1 cellular context compared by ENCODE assay signal in the genomic region with DNA sequence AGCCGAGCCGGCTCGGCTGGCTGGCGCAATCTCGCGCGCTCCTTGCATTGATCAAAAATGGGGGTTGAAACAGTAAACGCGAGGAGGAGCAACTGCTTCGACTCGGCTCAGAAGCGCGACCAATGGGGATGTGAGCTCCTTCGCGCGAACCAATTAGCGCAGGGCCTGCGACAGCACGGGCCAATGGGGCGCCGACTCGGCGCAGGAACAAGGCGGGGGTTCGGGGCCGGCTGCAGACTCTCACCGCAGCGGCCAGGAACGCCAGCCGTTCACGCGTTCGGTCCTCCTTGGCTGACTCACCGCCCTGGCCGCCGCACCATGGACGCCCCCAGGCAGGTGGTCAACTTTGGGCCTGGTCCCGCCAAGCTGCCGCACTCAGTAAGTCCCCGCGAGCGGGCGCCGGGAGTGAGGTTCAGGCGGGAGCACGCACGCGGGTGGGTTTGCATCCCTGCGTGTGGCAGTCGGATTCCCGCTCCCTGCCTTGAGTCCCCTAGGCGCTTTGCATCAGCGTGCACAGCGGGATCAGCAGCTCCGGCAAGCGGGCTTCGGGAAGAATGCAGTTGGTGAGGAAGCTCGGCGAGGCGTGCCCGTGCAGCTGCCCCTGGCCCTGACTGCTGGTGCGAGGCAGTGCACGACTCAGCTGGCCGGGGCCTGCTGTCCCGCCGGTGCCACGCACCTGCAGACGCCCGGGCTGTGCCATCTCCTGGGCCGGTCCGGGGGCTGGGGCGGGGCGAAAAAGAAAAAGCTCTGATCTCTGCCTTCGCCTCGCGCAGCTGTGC.
TF ChIP-seq lines count a peak whose summit lies in the region.

A gene (plus strand): TSS at position 233 of the 779 bp plus-strand sequence. CDS start 86 bp downstream, at position 319.

TF ChIP-seq in HepG2, 621 proteins besides CTCF, POLR2A, EP300 and RAD21 (continued from another document and continues in another):
- TF ChIP-seq, protein P1, sequence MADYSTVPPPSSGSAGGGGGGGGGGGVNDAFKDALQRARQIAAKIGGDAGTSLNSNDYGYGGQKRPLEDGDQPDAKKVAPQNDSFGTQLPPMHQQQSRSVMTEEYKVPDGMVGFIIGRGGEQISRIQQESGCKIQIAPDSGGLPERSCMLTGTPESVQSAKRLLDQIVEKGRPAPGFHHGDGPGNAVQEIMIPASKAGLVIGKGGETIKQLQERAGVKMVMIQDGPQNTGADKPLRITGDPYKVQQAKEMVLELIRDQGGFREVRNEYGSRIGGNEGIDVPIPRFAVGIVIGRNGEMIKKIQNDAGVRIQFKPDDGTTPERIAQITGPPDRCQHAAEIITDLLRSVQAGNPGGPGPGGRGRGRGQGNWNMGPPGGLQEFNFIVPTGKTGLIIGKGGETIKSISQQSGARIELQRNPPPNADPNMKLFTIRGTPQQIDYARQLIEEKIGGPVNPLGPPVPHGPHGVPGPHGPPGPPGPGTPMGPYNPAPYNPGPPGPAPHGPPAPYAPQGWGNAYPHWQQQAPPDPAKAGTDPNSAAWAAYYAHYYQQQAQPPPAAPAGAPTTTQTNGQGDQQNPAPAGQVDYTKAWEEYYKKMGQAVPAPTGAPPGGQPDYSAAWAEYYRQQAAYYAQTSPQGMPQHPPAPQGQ (CRISPR knock-in tag; IDR thresholded peaks at IDR 0.05; ENCODE audit: borderline replicate concordance): no peak
- TF ChIP-seq SP140L (CRISPR knock-in tag; IDR thresholded peaks at IDR 0.05; ENCODE audit: borderline replicate concordance) (0 out of 2 replicates have a peak, but pooled peaks have one; percentile 52), SRF (IDR thresholded peaks at IDR 0.05; ENCODE audit: low read depth, low read length) (no peak), ZNF12 (CRISPR knock-in tag; IDR thresholded peaks at IDR 0.05) (peak; percentile 60), ZNF670 (CRISPR knock-in tag; IDR thresholded peaks at IDR 0.05; ENCODE audit: borderline replicate concordance) (no peak; the same call in 1 of the 2 replicates), SETDB1 (CRISPR knock-in tag; IDR thresholded peaks at IDR 0.05; ENCODE audit: borderline replicate concordance) (no peak), ZNF615 (CRISPR knock-in tag; IDR thresholded peaks at IDR 0.05; ENCODE audit: borderline replicate concordance) (no peak), ZBTB21 (CRISPR knock-in tag; IDR thresholded peaks at IDR 0.05) (no peak), ZSCAN12 (CRISPR knock-in tag; IDR thresholded peaks at IDR 0.05) (peak; percentile 56; the same call in 1 of the 2 replicates), FOXA1 (IDR thresholded peaks at IDR 0.05) (no peak), FOXA1 (CRISPR knock-in tag; IDR thresholded peaks at IDR 0.05) (peak; percentile 38; the same call in 1 of the 2 replicates), ZNF354B (CRISPR knock-in tag; IDR thresholded peaks at IDR 0.05) (no peak), GPN1 (CRISPR knock-in tag; IDR thresholded peaks at IDR 0.05; ENCODE audit: borderline replicate concordance) (peak; percentile 84), THAP11 (CRISPR knock-in tag; IDR thresholded peaks at IDR 0.05) (peak; percentile 65), SPEN (CRISPR knock-in tag; IDR thresholded peaks at IDR 0.05; ENCODE audit: low read depth) (no peak; the same call in 1 of the 2 replicates), MXD4 (CRISPR knock-in tag; IDR thresholded peaks at IDR 0.05) (peak; percentile 52; the same call in 1 of the 2 replicates), AGO1 (IDR thresholded peaks at IDR 0.05; ENCODE audit: low read depth, low read length, poor library complexity, severe bottlenecking) (peak; percentile 31), ZNF337 (CRISPR knock-in tag; IDR thresholded peaks at IDR 0.05; ENCODE audit: borderline replicate concordance, low read depth) (no peak), ATF1 (CRISPR knock-in tag; IDR thresholded peaks at IDR 0.05) (no peak), NR3C1 (CRISPR knock-in tag; IDR thresholded peaks at IDR 0.05) (no peak), KMT2A (CRISPR knock-in tag; IDR thresholded peaks at IDR 0.05) (peak; percentile 67; the same call in 1 of the 2 replicates), XBP1 (CRISPR knock-in tag; IDR thresholded peaks at IDR 0.05) (no peak), POLR2AphosphoS5 (IDR thresholded peaks at IDR 0.05; ENCODE audit: low read depth, low read length) (peak; percentile 84), ZNF879 (CRISPR knock-in tag; IDR thresholded peaks at IDR 0.05) (no peak), ZNF7 (CRISPR knock-in tag; IDR thresholded peaks at IDR 0.05) (no peak), NFE2L1 (CRISPR knock-in tag; IDR thresholded peaks at IDR 0.05; ENCODE audit: borderline replicate concordance) (no peak), TEAD2 (CRISPR knock-in tag; IDR thresholded peaks at IDR 0.05) (no peak), MLLT10 (CRISPR knock-in tag; IDR thresholded peaks at IDR 0.05) (no peak; the same call in 1 of the 2 replicates)
- TF ChIP-seq, protein P2, sequence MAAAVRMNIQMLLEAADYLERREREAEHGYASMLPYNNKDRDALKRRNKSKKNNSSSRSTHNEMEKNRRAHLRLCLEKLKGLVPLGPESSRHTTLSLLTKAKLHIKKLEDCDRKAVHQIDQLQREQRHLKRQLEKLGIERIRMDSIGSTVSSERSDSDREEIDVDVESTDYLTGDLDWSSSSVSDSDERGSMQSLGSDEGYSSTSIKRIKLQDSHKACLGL (CRISPR knock-in tag; IDR thresholded peaks at IDR 0.05): peak; percentile 57; the same call in 1 of the 2 replicates
- TF ChIP-seq, protein P3, sequence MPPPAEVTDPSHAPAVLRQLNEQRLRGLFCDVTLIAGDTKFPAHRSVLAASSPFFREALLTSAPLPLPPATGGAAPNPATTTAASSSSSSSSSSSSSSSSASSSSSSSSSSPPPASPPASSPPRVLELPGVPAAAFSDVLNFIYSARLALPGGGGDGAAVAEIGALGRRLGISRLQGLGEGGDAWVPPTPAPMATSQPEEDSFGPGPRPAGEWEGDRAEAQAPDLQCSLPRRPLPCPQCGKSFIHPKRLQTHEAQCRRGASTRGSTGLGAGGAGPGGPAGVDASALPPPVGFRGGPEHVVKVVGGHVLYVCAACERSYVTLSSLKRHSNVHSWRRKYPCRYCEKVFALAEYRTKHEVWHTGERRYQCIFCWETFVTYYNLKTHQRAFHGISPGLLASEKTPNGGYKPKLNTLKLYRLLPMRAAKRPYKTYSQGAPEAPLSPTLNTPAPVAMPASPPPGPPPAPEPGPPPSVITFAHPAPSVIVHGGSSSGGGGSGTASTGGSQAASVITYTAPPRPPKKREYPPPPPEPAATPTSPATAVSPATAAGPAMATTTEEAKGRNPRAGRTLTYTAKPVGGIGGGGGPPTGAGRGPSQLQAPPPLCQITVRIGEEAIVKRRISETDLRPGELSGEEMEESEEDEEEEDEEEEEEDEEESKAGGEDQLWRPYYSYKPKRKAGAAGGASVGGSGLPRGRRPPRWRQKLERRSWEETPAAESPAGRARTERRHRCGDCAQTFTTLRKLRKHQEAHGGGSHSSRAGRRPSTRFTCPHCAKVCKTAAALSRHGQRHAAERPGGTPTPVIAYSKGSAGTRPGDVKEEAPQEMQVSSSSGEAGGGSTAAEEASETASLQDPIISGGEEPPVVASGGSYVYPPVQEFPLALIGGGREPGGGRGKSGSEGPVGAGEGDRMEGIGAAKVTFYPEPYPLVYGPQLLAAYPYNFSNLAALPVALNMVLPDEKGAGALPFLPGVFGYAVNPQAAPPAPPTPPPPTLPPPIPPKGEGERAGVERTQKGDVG (CRISPR knock-in tag; IDR thresholded peaks at IDR 0.05; ENCODE audit: borderline replicate concordance): peak; percentile 64; the same call in 1 of the 2 replicates
- TF ChIP-seq, protein P4, sequence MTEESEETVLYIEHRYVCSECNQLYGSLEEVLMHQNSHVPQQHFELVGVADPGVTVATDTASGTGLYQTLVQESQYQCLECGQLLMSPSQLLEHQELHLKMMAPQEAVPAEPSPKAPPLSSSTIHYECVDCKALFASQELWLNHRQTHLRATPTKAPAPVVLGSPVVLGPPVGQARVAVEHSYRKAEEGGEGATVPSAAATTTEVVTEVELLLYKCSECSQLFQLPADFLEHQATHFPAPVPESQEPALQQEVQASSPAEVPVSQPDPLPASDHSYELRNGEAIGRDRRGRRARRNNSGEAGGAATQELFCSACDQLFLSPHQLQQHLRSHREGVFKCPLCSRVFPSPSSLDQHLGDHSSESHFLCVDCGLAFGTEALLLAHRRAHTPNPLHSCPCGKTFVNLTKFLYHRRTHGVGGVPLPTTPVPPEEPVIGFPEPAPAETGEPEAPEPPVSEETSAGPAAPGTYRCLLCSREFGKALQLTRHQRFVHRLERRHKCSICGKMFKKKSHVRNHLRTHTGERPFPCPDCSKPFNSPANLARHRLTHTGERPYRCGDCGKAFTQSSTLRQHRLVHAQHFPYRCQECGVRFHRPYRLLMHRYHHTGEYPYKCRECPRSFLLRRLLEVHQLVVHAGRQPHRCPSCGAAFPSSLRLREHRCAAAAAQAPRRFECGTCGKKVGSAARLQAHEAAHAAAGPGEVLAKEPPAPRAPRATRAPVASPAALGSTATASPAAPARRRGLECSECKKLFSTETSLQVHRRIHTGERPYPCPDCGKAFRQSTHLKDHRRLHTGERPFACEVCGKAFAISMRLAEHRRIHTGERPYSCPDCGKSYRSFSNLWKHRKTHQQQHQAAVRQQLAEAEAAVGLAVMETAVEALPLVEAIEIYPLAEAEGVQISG (CRISPR knock-in tag; IDR thresholded peaks at IDR 0.05): peak; percentile 70; the same call in 1 of the 2 replicates
- TF ChIP-seq, protein P5, sequence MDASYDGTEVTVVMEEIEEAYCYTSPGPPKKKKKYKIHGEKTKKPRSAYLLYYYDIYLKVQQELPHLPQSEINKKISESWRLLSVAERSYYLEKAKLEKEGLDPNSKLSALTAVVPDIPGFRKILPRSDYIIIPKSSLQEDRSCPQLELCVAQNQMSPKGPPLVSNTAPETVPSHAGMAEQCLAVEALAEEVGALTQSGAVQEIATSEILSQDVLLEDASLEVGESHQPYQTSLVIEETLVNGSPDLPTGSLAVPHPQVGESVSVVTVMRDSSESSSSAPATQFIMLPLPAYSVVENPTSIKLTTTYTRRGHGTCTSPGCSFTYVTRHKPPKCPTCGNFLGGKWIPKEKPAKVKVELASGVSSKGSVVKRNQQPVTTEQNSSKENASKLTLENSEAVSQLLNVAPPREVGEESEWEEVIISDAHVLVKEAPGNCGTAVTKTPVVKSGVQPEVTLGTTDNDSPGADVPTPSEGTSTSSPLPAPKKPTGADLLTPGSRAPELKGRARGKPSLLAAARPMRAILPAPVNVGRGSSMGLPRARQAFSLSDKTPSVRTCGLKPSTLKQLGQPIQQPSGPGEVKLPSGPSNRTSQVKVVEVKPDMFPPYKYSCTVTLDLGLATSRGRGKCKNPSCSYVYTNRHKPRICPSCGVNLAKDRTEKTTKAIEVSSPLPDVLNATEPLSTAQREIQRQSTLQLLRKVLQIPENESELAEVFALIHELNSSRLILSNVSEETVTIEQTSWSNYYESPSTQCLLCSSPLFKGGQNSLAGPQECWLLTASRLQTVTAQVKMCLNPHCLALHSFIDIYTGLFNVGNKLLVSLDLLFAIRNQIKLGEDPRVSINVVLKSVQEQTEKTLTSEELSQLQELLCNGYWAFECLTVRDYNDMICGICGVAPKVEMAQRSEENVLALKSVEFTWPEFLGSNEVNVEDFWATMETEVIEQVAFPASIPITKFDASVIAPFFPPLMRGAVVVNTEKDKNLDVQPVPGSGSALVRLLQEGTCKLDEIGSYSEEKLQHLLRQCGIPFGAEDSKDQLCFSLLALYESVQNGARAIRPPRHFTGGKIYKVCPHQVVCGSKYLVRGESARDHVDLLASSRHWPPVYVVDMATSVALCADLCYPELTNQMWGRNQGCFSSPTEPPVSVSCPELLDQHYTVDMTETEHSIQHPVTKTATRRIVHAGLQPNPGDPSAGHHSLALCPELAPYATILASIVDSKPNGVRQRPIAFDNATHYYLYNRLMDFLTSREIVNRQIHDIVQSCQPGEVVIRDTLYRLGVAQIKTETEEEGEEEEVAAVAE (CRISPR knock-in tag; IDR thresholded peaks at IDR 0.05; ENCODE audit: borderline replicate concordance): no peak; the same call in 1 of the 2 replicates
- TF ChIP-seq, protein P6, sequence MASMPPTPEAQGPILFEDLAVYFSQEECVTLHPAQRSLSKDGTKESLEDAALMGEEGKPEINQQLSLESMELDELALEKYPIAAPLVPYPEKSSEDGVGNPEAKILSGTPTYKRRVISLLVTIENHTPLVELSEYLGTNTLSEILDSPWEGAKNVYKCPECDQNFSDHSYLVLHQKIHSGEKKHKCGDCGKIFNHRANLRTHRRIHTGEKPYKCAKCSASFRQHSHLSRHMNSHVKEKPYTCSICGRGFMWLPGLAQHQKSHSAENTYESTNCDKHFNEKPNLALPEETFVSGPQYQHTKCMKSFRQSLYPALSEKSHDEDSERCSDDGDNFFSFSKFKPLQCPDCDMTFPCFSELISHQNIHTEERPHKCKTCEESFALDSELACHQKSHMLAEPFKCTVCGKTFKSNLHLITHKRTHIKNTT (CRISPR knock-in tag; IDR thresholded peaks at IDR 0.05): no peak
- TF ChIP-seq, protein P7, sequence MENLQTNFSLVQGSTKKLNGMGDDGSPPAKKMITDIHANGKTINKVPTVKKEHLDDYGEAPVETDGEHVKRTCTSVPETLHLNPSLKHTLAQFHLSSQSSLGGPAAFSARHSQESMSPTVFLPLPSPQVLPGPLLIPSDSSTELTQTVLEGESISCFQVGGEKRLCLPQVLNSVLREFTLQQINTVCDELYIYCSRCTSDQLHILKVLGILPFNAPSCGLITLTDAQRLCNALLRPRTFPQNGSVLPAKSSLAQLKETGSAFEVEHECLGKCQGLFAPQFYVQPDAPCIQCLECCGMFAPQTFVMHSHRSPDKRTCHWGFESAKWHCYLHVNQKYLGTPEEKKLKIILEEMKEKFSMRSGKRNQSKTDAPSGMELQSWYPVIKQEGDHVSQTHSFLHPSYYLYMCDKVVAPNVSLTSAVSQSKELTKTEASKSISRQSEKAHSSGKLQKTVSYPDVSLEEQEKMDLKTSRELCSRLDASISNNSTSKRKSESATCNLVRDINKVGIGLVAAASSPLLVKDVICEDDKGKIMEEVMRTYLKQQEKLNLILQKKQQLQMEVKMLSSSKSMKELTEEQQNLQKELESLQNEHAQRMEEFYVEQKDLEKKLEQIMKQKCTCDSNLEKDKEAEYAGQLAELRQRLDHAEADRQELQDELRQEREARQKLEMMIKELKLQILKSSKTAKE (CRISPR knock-in tag; IDR thresholded peaks at IDR 0.05; ENCODE audit: borderline replicate concordance): no peak
- TF ChIP-seq, protein P8, sequence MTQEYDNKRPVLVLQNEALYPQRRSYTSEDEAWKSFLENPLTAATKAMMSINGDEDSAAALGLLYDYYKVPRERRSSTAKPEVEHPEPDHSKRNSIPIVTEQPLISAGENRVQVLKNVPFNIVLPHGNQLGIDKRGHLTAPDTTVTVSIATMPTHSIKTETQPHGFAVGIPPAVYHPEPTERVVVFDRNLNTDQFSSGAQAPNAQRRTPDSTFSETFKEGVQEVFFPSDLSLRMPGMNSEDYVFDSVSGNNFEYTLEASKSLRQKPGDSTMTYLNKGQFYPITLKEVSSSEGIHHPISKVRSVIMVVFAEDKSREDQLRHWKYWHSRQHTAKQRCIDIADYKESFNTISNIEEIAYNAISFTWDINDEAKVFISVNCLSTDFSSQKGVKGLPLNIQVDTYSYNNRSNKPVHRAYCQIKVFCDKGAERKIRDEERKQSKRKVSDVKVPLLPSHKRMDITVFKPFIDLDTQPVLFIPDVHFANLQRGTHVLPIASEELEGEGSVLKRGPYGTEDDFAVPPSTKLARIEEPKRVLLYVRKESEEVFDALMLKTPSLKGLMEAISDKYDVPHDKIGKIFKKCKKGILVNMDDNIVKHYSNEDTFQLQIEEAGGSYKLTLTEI (CRISPR knock-in tag; conservative IDR thresholded peaks at IDR 0.05): no peak
- TF ChIP-seq, protein P9, sequence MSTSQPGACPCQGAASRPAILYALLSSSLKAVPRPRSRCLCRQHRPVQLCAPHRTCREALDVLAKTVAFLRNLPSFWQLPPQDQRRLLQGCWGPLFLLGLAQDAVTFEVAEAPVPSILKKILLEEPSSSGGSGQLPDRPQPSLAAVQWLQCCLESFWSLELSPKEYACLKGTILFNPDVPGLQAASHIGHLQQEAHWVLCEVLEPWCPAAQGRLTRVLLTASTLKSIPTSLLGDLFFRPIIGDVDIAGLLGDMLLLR (CRISPR knock-in tag; IDR thresholded peaks at IDR 0.05): no peak
